Comparison of ENCODE assay signal across 8 cellular contexts in the genomic region with DNA sequence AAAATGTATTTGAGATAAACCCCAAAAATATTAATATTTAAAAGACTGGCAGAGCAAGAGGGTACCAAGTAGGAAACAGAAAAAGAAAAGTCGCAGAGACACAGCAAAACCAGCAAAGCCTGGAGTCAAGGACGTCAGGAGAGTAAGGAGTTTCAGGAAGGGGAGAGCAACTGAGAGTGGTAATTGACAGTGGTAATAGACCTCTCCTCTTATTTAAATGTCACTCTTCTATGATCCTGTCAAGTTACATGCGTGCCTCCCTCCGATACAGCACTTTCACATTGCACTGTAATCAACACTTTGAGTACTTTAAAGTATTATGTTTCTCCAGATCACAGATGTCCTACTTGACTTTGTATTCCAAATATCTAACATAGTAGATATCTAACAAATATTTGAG.
"Had no signal": no experiment of that assay in that cellular context is flagged by ENCODE, and none has a peak within 500 bp of the region (broad histone marks: within the 10 kb centered on the region; RNA-seq: fewer than 3 reads in every experiment).

No MANE protein-coding gene starts in this region.

- ATAC-seq: GM12878 had no signal

- FAIRE-seq: G401.6, GM12878, GM12891, GM12892, GM18507, GM19239 had no signal

- H3K4me3 ChIP-seq: GM12878 had no signal

- DNase-seq: GDM1, GF-D8 had no signal
